8 cellular contexts compared by ENCODE assay signal in the genomic region with DNA sequence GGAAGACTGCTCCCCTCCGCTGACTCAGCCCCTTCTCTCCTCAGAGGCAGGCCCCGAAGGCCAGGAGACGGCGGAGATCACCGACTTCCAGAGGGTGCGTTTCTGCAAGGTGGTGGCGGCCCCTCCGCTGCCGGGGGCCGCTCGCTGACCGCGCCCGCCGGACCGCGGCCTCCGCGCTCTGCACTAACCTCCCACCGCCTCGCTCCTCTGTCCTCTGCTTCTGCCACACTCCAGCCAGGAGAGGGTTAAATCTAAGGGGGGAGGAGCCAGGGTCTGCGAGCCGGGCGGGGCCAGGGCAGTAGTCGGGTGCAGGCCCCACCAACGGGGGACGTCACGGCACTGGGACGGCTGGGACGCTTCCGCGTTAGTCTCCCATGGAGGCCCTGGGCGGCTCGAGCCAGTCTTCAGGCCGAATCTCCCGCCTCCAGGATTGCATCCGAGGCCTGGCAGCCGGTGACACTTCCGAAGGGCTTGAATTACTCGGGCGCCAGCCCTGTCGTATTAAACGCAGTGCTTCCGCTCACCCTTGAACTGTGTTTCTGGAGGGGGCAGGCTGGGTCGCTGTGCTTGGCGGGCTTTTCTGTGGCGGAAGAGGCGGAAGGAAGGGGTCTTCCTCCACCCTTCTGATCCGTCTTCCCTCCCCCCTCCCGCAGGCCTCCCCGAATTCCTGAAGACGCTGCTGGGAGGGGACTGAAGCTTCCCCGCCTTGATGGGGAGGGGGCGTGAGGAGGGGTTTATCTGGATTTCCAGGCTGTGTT. TPM values are rescaled to one million over a fixed set of nuclear protein-coding genes. Genes with fewer than 3 reads are reported as not detected.
DNase-seq lines count a peak whose midpoint lies in the region; ATAC-seq and TF ChIP-seq lines count a peak whose summit lies in the region.

No MANE protein-coding gene starts in this region.

- no peak for TF ChIP-seq CTCF in Calu3 (IDR thresholded peaks at IDR 0.05; ENCODE audit: unreplicated experiment)

- peaks cover 11% of the 10 kb centered on the region for H3K27me3 ChIP-seq in HUES6 (ENCODE audit: control insufficient read depth, insufficient read depth, low read length)

- BruUV-seq in Calu3 (replicated peaks; lab: Mats Ljungman, UMichigan) = TSS peak; percentile 94

- peak overlapping the region; percentile 93; the same call in 1 of the 2 replicates for H3K27ac ChIP-seq in HUES6 (ENCODE audit: low read depth, low read length)

- peaks cover 60% of the 10 kb centered on the region for H3K36me3 Mint-ChIP-seq in Calu3 (ENCODE audit: insufficient read depth, unreplicated experiment)
- H3K36me3 Mint-ChIP-seq in activated T-cell treated with anti-CD3 and anti-CD28 coated beads, Interleukin-2, amount 50 U/mL, for 4 hours (ENCODE audit: insufficient read depth) = peaks cover 10% of the 10 kb centered on the region

- H3K27me3 Mint-ChIP-seq in Calu3 (ENCODE audit: unreplicated experiment) = no peaks in the 10 kb centered on the region
- H3K27me3 Mint-ChIP-seq in activated T-cell treated with anti-CD3 and anti-CD28 coated beads, Interleukin-2, amount 50 U/mL, for 4 hours (ENCODE audit: low read depth) = no peaks in the 10 kb centered on the region

- peaks cover 19% of the 10 kb centered on the region for H3K4me1 Mint-ChIP-seq in Calu3 (ENCODE audit: low read depth, unreplicated experiment)
- peaks cover 18% of the 10 kb centered on the region for H3K4me1 Mint-ChIP-seq in activated T-cell treated with anti-CD3 and anti-CD28 coated beads, Interleukin-2, amount 50 U/mL, for 4 hours (ENCODE audit: low read depth)

- no peaks in the 10 kb centered on the region for H3K9me3 ChIP-seq in HUES6 (ENCODE audit: control insufficient read depth, insufficient read depth, low read depth, low read length)

- H3K9ac ChIP-seq in HUES6 (ENCODE audit: low read length) = peak overlapping the region; percentile 91

- no peaks in the 10 kb centered on the region for H3K9me3 Mint-ChIP-seq in Calu3 (ENCODE audit: low read depth, unreplicated experiment)
- no peaks in the 10 kb centered on the region for H3K9me3 Mint-ChIP-seq in activated T-cell treated with anti-CD3 and anti-CD28 coated beads, Interleukin-2, amount 50 U/mL, for 4 hours

- peak overlapping the region; percentile 94 for H3K4me3 Mint-ChIP-seq in Calu3 (ENCODE audit: low read depth, unreplicated experiment)
- peak overlapping the region; percentile 92 for H3K4me3 Mint-ChIP-seq in activated T-cell treated with anti-CD3 and anti-CD28 coated beads, Interleukin-2, amount 50 U/mL, for 4 hours

- ATAC-seq in GM21423 (IDR thresholded peaks at IDR 0.05; ENCODE audit: unreplicated experiment) (peak; percentile 64), esophagus mucosa (peak; percentile 80)
- ATAC-seq in activated T-cell treated with anti-CD3 and anti-CD28 coated beads, Interleukin-2, amount 50 U/mL, for 4 hours = peak; percentile 77 to 78

- H3K27ac Mint-ChIP-seq in Calu3 (ENCODE audit: unreplicated experiment) = peak overlapping the region; percentile 95

- H3K36me3 ChIP-seq in HUES6 (ENCODE audit: control insufficient read depth, insufficient read depth, low read length) = peaks cover 23% of the 10 kb centered on the region

- peak overlapping the region; percentile 90 for H3K4me3 ChIP-seq in HUES6 (ENCODE audit: low read depth, low read length)

- H3K4me1 ChIP-seq in HUES6 (ENCODE audit: control insufficient read depth, insufficient read depth, low read length) = peaks cover 16% of the 10 kb centered on the region

- intact Hi-C loops in Calu3 (cut with micrococcal nuclease; ENCODE audit: unreplicated experiment) = loop anchor here (2.0 kb wide), 1 partner anchor 15 kb away; no protein-coding TSS in a partner anchor

- DNase-seq in Calu3 (peak; percentile 97), OCI-M2 (lab: John Stamatoyannopoulos, UW; ENCODE audit: unreplicated experiment) (peak; percentile 79), myocyte (ENCODE audit: low read depth) (peak; percentile 88)
- peak; percentile 84 for DNase-seq in activated T-cell treated with anti-CD3 and anti-CD28 coated beads, Interleukin-2, amount 50 U/mL, for 4 hours
- peak; percentile 80 for DNase-seq in stimulated activated CD8-positive, alpha-beta memory T cell treated with anti-CD3 and anti-CD28 coated beads, Interleukin-7, amount 100 ng/mL, for 24 hours (ENCODE audit: low read depth)

- CTCF ChIA-PET in Calu3 (lab: Charles Lee) = interaction anchor here (0.6 to 1.6 kb wide), 12 partner anchors 10 to 1628 kb away, joined by 3 to 10 read pairs (median 4); a partner anchor contains a TSS

RNA-seq across cellular contexts. Expression of a gene that starts 1.2 kb away (rescaled TPM):
- 12.9 and 13.9 TPM in 2 replicates for total RNA-seq in Calu3 (2022)
- total RNA-seq in activated T-cell treated with anti-CD3 and anti-CD28 coated beads, Interleukin-2, amount 50 U/mL, for 4 hours = 10 to 100 TPM in 2 of 3 donors, 1 to 10 TPM in 1; 9.9 to 10.1 (median 10.0) TPM
- total RNA-seq in esophagus mucosa = 7.3 TPM
- 1.8 and 1.9 TPM in 2 replicates for total RNA-seq in myocyte
- polyA plus RNA-seq in myocyte (2012) = 9.3 TPM

RNA-seq across cellular contexts. Expression of a gene that starts 17.2 kb away (rescaled TPM):
- 38.2 and 39.1 TPM in 2 replicates for total RNA-seq in Calu3 (2022)
- 10 to 100 TPM; 24.0 to 34.5 (median 30.4) TPM for total RNA-seq in activated T-cell treated with anti-CD3 and anti-CD28 coated beads, Interleukin-2, amount 50 U/mL, for 4 hours
- total RNA-seq in esophagus mucosa = 14.6 TPM
- total RNA-seq in myocyte = 5.9 and 6.9 TPM in 2 replicates
- polyA plus RNA-seq in myocyte (2012) = 24.9 TPM

RNA-seq across cellular contexts. Expression of a gene that starts 36.2 kb away (rescaled TPM):
- total RNA-seq in Calu3 (2022) (6.2 and 11.9 TPM in 2 replicates), esophagus mucosa (1.1 TPM), myocyte (not detected in 2 replicates)
- under 1 TPM; 0.63 to 0.83 (median 0.68) TPM for total RNA-seq in activated T-cell treated with anti-CD3 and anti-CD28 coated beads, Interleukin-2, amount 50 U/mL, for 4 hours
- 0.78 TPM for polyA plus RNA-seq in myocyte (2012)

RNA-seq across cellular contexts. Expression of a gene that starts 42.5 kb away (rescaled TPM):
- 8.6 and 9.8 TPM in 2 replicates for total RNA-seq in Calu3 (2022)
- 1 to 10 TPM; 4.4 to 6.0 (median 5.7) TPM for total RNA-seq in activated T-cell treated with anti-CD3 and anti-CD28 coated beads, Interleukin-2, amount 50 U/mL, for 4 hours
- 1.6 TPM for total RNA-seq in esophagus mucosa
- 13.2 and 18.0 TPM in 2 replicates for total RNA-seq in myocyte
- polyA plus RNA-seq in myocyte (2012) = 21.5 TPM

RNA-seq across cellular contexts. Expression of a gene that starts 58.5 kb away (rescaled TPM):
- total RNA-seq in Calu3 (2022) (0.31 TPM in 1 of 2 replicates, not detected in the other), esophagus mucosa (1.7 TPM), myocyte (not detected in 2 replicates)
- not detected for total RNA-seq in activated T-cell treated with anti-CD3 and anti-CD28 coated beads, Interleukin-2, amount 50 U/mL, for 4 hours
- polyA plus RNA-seq in myocyte (2012) = 0.03 TPM

Comparison
In these comparisons a context has a peak if more than half of its experiments do, and no peak if none do; other contexts are left out.
1. Peak in every context shown above with its lines: DNase-seq, ATAC-seq, H3K4me3 ChIP-seq and H3K27ac ChIP-seq.